12 cellular contexts compared by ENCODE assay signal in the genomic region with DNA sequence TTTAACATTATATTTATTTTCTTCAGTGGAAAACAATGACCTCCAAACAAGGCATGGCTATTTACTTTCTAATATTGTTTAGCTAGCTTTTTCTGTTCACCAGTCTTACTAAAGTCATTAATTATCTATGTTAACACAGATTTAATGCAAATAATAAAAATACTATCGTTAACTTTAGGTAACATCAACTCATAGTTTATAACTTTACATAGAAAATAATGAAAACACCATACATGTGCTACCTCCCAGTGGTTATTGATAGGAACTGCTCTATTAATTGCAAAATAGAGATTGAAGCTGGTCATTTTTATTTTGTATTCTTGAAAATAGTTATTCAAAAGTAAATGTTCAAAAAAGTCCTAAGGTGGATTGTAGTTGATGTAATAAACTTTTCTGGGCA.
DNase-seq lines count a peak whose midpoint lies in the region; ATAC-seq and TF ChIP-seq lines count a peak whose summit lies in the region.
"Had no signal": no experiment of that assay in that cellular context is flagged by ENCODE, and none has a peak within 500 bp of the region (broad histone marks: within the 10 kb centered on the region; RNA-seq: fewer than 3 reads in every experiment).

No MANE protein-coding gene starts in this region.

- H3K4me2 ChIP-seq in osteoblast (ENCODE audit: insufficient read depth, low read length), result no peak overlapping the region

- DNase-seq in A673 (ENCODE audit: low spot score) (peak; percentile 4), GM12865 (ENCODE audit: low read depth) (no peak), NCI-H1694 treated with DMSO at 0.1 percent for 48 hours (lab: John Stamatoyannopoulos, UW) (peak; percentile 42), chondrocyte (ENCODE audit: low spot score) (no peak), NCI-H146 treated with DMSO at 0.1 percent for 48 hours (lab: John Stamatoyannopoulos, UW; ENCODE audit: unreplicated experiment) (no peak), osteoblast (ENCODE audit: insufficient read length, low spot score, missing footprints) (no peak)
- DNase-seq: naive thymus-derived CD8-positive, alpha-beta T cell had no signal

- no peak overlapping the region for H3K4me3 Mint-ChIP-seq in chondrocyte (ENCODE audit: unreplicated experiment)
- H3K4me3 Mint-ChIP-seq: naive thymus-derived CD8-positive, alpha-beta T cell; stimulated activated naive CD8-positive, alpha-beta T cell treated with anti-CD3 and anti-CD28 coated beads, Interleukin-15, Interleukin-2, amounts not matched to agents 100 ng/mL and 50 ng/mL, for 24 hours had no signal

- H3K9me3 Mint-ChIP-seq in chondrocyte (ENCODE audit: low read depth), result peaks cover 15% of the 10 kb centered on the region

- CTCF ChIA-PET in A673 (lab: Charles Lee), result no interaction called here

- no peaks in the 10 kb centered on the region for H3K36me3 Mint-ChIP-seq in chondrocyte (ENCODE audit: low read depth)
- H3K36me3 Mint-ChIP-seq: naive thymus-derived CD8-positive, alpha-beta T cell had no signal

- no peaks in the 10 kb centered on the region for H3K27me3 Mint-ChIP-seq in chondrocyte (ENCODE audit: low read depth)
- H3K27me3 Mint-ChIP-seq: naive thymus-derived CD8-positive, alpha-beta T cell; stimulated activated naive CD8-positive, alpha-beta T cell treated with anti-CD3 and anti-CD28 coated beads, Interleukin-15, Interleukin-2, amounts not matched to agents 100 ng/mL and 50 ng/mL, for 24 hours had no signal

- H3K27ac Mint-ChIP-seq in chondrocyte (ENCODE audit: unreplicated experiment), result no peak overlapping the region
- H3K27ac Mint-ChIP-seq: naive thymus-derived CD8-positive, alpha-beta T cell; stimulated activated naive CD8-positive, alpha-beta T cell treated with anti-CD3 and anti-CD28 coated beads, Interleukin-15, Interleukin-2, amounts not matched to agents 100 ng/mL and 50 ng/mL, for 24 hours had no signal

- WGBS in gastroesophageal sphincter (ENCODE audit: low coverage in 1 of 2), 2 donors, result 41 to 43% methylated on average over 1 of the region's 1 CpG

- H3K9me3 ChIP-seq in A673 (ENCODE audit: low read depth, low read length, poor library complexity, severe bottlenecking) (no peaks in the 10 kb centered on the region), osteoblast (ENCODE audit: low read depth, low read length) (peaks cover 1% of the 10 kb centered on the region), gastroesophageal sphincter (no peaks in the 10 kb centered on the region)
- H3K9me3 ChIP-seq: esophagus muscularis mucosa had no signal

- no TSS peak for BruUV-seq in A673 (replicated peaks; lab: Mats Ljungman, UMichigan)

- H3K4me1 Mint-ChIP-seq in chondrocyte (ENCODE audit: low read depth), result no peaks in the 10 kb centered on the region
- H3K4me1 Mint-ChIP-seq: naive thymus-derived CD8-positive, alpha-beta T cell had no signal

- H3K27ac ChIP-seq in A673 (ENCODE audit: low read depth, low read length, poor library complexity, severe bottlenecking) (no peak overlapping the region), osteoblast (ENCODE audit: low read depth, low read length) (no peak overlapping the region), gastroesophageal sphincter (no peak overlapping the region)
- H3K27ac ChIP-seq: esophagus muscularis mucosa had no signal

- H3K79me2 ChIP-seq in osteoblast (ENCODE audit: insufficient read depth, low read length), result no peaks in the 10 kb centered on the region

- no peak for ATAC-seq in HG03521 (IDR thresholded peaks at IDR 0.05; ENCODE audit: unreplicated experiment)
- ATAC-seq in gastroesophageal sphincter, result no peak
- ATAC-seq: K562; naive thymus-derived CD8-positive, alpha-beta T cell had no signal

- no peaks in the 10 kb centered on the region for H3K4me1 ChIP-seq in A673 (ENCODE audit: insufficient read depth, low read length, poor library complexity, severe bottlenecking)
- no peaks in the 10 kb centered on the region for H3K4me1 ChIP-seq in osteoblast (ENCODE audit: insufficient read depth, low read length)
- no peaks in the 10 kb centered on the region for H3K4me1 ChIP-seq in gastroesophageal sphincter
- H3K4me1 ChIP-seq: esophagus muscularis mucosa had no signal

- H2AFZ ChIP-seq in osteoblast (ENCODE audit: low read length), result no peak overlapping the region

- no peak for TF ChIP-seq POLR2A in gastroesophageal sphincter (IDR thresholded peaks at IDR 0.05)

- H3K4me3 ChIP-seq in A673 (ENCODE audit: low read depth, low read length, poor library complexity, severe bottlenecking) (no peak overlapping the region), GM12865 (ENCODE audit: low read depth, low read length) (no peak overlapping the region), osteoblast (ENCODE audit: insufficient read depth, low read length) (no peak overlapping the region), gastroesophageal sphincter (no peak overlapping the region)
- H3K4me3 ChIP-seq: esophagus muscularis mucosa, K562 had no signal

- TF ChIP-seq CTCF in A673 (conservative IDR thresholded peaks at IDR 0.05; ENCODE audit: low read depth, low read length) (peak; percentile 52; the same call in 1 of the 2 replicates), GM12865 (IDR thresholded peaks at IDR 0.05; ENCODE audit: insufficient read depth, low read depth, low read length, missing control alignments) (peak; percentile 32), chondrocyte (IDR thresholded peaks at IDR 0.05) (peak; percentile 63), osteoblast (IDR thresholded peaks at IDR 0.05; ENCODE audit: extremely low read depth, low read depth, low read length) (no peak), gastroesophageal sphincter (IDR thresholded peaks at IDR 0.05) (no peak)

- H3K36me3 ChIP-seq in A673 (ENCODE audit: insufficient read depth, low read length, poor library complexity, severe bottlenecking) (no peaks in the 10 kb centered on the region), osteoblast (ENCODE audit: insufficient read depth, low read length) (no peaks in the 10 kb centered on the region), gastroesophageal sphincter (no peaks in the 10 kb centered on the region)
- H3K36me3 ChIP-seq: esophagus muscularis mucosa had no signal

- H3K27me3 ChIP-seq in A673 (replicated peaks; ENCODE audit: insufficient read depth, low read depth, low read length, poor library complexity) (no peaks in the 10 kb centered on the region), osteoblast (ENCODE audit: insufficient read depth, low read length) (no peaks in the 10 kb centered on the region), gastroesophageal sphincter (no peaks in the 10 kb centered on the region)
- H3K27me3 ChIP-seq: esophagus muscularis mucosa had no signal

- no peak for TF ChIP-seq EP300 in gastroesophageal sphincter (IDR thresholded peaks at IDR 0.05)

- intact Hi-C loops in A673 (cut with micrococcal nuclease; ENCODE audit: unreplicated experiment), result no loop called here

- POLR2A ChIA-PET in A673 (lab: Charles Lee; ENCODE audit: low non-redundant PET), result interaction anchor here (0.7 kb wide), 1 partner anchor 165 kb away, joined by 4 read pairs; no protein-coding TSS in a partner anchor

- H4K20me1 ChIP-seq in osteoblast (ENCODE audit: insufficient read depth, low read length), result no peaks in the 10 kb centered on the region

Comparison
In these comparisons a context has a peak if more than half of its experiments do, and no peak if none do; other contexts are left out.
1. DNase-seq: peak in A673 (single experiment) and NCI-H1694 treated with DMSO at 0.1 percent for 48 hours (single experiment); none in GM12865 (single experiment), chondrocyte (single experiment), NCI-H146 treated with DMSO at 0.1 percent for 48 hours (single experiment) and osteoblast (single experiment).
2. CTCF ChIP-seq: peak in A673 (single experiment), GM12865 (single experiment) and chondrocyte (single experiment); none in osteoblast (single experiment) and gastroesophageal sphincter (0 of 4).